ENCODE assay signal across 11 cellular contexts in genomic region chr4:147734496-147734895, GRCh38. TPM values are rescaled to one million over a fixed set of nuclear protein-coding genes. Genes with fewer than 3 reads are reported as not detected.
DNase-seq lines count a peak whose midpoint lies in the region; ATAC-seq and TF ChIP-seq lines count a peak whose summit lies in the region.
"Had no signal": no experiment of that assay in that cellular context is flagged by ENCODE, and none has a peak within 500 bp of the region (broad histone marks: within the 10 kb centered on the region; RNA-seq: fewer than 3 reads in every experiment).

No MANE protein-coding gene starts in this region.

- H3K79me1 ChIP-seq in mesenchymal stem cell (replicated peaks; ENCODE audit: low read length, poor library complexity, severe bottlenecking): no peaks in the 10 kb centered on the region

- TF ChIP-seq EP300 in SK-N-SH (IDR thresholded peaks at IDR 0.05; ENCODE audit: borderline replicate concordance in 1 of 2, low read depth in 1 of 2, low read length in 1 of 2): no peak
- TF ChIP-seq EP300 in transverse colon (IDR thresholded peaks at IDR 0.05; ENCODE audit: low read depth): no peak

- no peak for ATAC-seq in SK-N-SH treated with all-trans-retinoic acid at 6 μM for 48 hours

- CTCF ChIA-PET in SK-N-SH (lab: Yijun Ruan, JAX): interaction anchor here (0.9 to 5.0 kb wide), 5 partner anchors 26 to 132 kb away, joined by 3 to 67 read pairs (median 3); no protein-coding TSS in a partner anchor
- CTCF ChIA-PET in A673 (lab: Charles Lee): no interaction called here

- H3K9me2 ChIP-seq in SK-N-SH: no peaks in the 10 kb centered on the region

- H3K9me3 Mint-ChIP-seq in activated T-helper 2 cell treated with anti-CD3 and anti-CD28 coated beads, Interferon-gamma antibody, Interleukin-2, Interleukin-4, amounts not matched to agents 10 μg/mL and 5 μg/mL and 100 μg/mL, durations not matched to agents 14 hours and 24 hours and 36 hours: no peaks in the 10 kb centered on the region
- H3K9me3 Mint-ChIP-seq: memory B cell had no signal

- peaks cover 29 to 31% of the 10 kb centered on the region in 2 experiments; a peak in 3 of 4 replicates for H3K4me1 ChIP-seq in SK-N-SH (ENCODE audit: control insufficient read depth in 1 of 2, insufficient read depth in 2 of 2, low read depth in 1 of 2, low read length in 1 of 2)
- peaks cover 14% of the 10 kb centered on the region for H3K4me1 ChIP-seq in mesenchymal stem cell (ENCODE audit: control insufficient read depth, insufficient read depth, low read depth, low read length)
- H3K4me1 ChIP-seq in transverse colon: peaks cover 5 to 49% (median 6%) of the 10 kb centered on the region in 4 donors
- H3K4me1 ChIP-seq in A673 (ENCODE audit: insufficient read depth, low read length, poor library complexity, severe bottlenecking): peaks cover 23% of the 10 kb centered on the region

- peaks cover 51% of the 10 kb centered on the region for H3K4me1 Mint-ChIP-seq in activated T-helper 2 cell treated with anti-CD3 and anti-CD28 coated beads, Interferon-gamma antibody, Interleukin-2, Interleukin-4, amounts not matched to agents 10 μg/mL and 5 μg/mL and 100 μg/mL, durations not matched to agents 14 hours and 24 hours and 36 hours (ENCODE audit: low read depth)

- no peak overlapping the region for H2BK12ac ChIP-seq in mesenchymal stem cell (ENCODE audit: low read length in 2 of 2)

- H2BK120ac ChIP-seq in mesenchymal stem cell (ENCODE audit: low read depth, low read length): no peak overlapping the region

- peak overlapping the region; percentile 96 for H3K4me3 Mint-ChIP-seq in activated T-helper 2 cell treated with anti-CD3 and anti-CD28 coated beads, Interferon-gamma antibody, Interleukin-2, Interleukin-4, amounts not matched to agents 10 μg/mL and 5 μg/mL and 100 μg/mL, durations not matched to agents 14 hours and 24 hours and 36 hours (ENCODE audit: low read depth)
- H3K4me3 Mint-ChIP-seq: memory B cell had no signal

- no peak for TF ChIP-seq RAD21 in SK-N-SH (IDR thresholded peaks at IDR 0.05; ENCODE audit: low read length)

- WGBS in SK-N-SH (ENCODE audit: low lambda C conversion rate): 93% methylated on average over 3 of the region's 3 CpGs
- WGBS in mesenchymal stem cell: 85% methylated on average over 2 of the region's 3 CpGs
- 48 to 63% methylated on average over 2 to 3 of the region's 3 CpGs for WGBS in transverse colon (ENCODE audit: low coverage in 1 of 2), 2 donors

- TF ChIP-seq POLR2A in transverse colon (IDR thresholded peaks at IDR 0.05): no peak

- no peak overlapping the region; a peak in 2 of 4 replicates for H3K27ac ChIP-seq in SK-N-SH (ENCODE audit: low read depth in 2 of 2, low read length in 1 of 2)
- H3K27ac ChIP-seq in mesenchymal stem cell (ENCODE audit: low read length, poor library complexity, severe bottlenecking): no peak overlapping the region
- peak overlapping the region; percentile 85 to 94 (median 92) for H3K27ac ChIP-seq in transverse colon
- H3K27ac ChIP-seq in A673 (ENCODE audit: low read depth, low read length, poor library complexity, severe bottlenecking): no peak overlapping the region

- peaks cover 2% of the 10 kb centered on the region for H3K27me3 Mint-ChIP-seq in activated T-helper 2 cell treated with anti-CD3 and anti-CD28 coated beads, Interferon-gamma antibody, Interleukin-2, Interleukin-4, amounts not matched to agents 10 μg/mL and 5 μg/mL and 100 μg/mL, durations not matched to agents 14 hours and 24 hours and 36 hours (ENCODE audit: low read depth)

- intact Hi-C loops in activated T-helper 2 cell treated with anti-CD3 and anti-CD28 coated beads, Interferon-gamma antibody, Interleukin-2, Interleukin-4, amounts not matched to agents 10 μg/mL and 5 μg/mL and 100 μg/mL, durations not matched to agents 14 hours and 24 hours and 36 hours (cut with micrococcal nuclease): loop anchor here (2.0 to 5.0 kb wide), 2 partner anchors 50 to 113 kb away; partner anchors contain the start of gene PRMT9
- intact Hi-C loops in transverse colon (cut with DNase I; ENCODE audit: low total_unique reads): loop anchor here (10.0 kb wide), 1 partner anchor 130 kb away; no protein-coding TSS in a partner anchor
- intact Hi-C loops in A673 (cut with micrococcal nuclease; ENCODE audit: unreplicated experiment): no loop called here

- in situ Hi-C loops in transverse colon (cut with MboI; ENCODE audit: low pct_ligation_motif_present in 1 of 4, low pct_unique_long_range_greater_than_20kb in 1 of 4, low sequenced_read_pairs in 3 of 4): no loop called here

- H3K4me3 ChIP-seq in SK-N-SH (ENCODE audit: low read depth in 2 of 2, low read length in 1 of 2) (peak overlapping the region; percentile 92 to 94), mesenchymal stem cell (ENCODE audit: insufficient read depth in 1 of 2, low read depth in 1 of 2, low read length in 2 of 2) (peak overlapping the region in 1 of 2 experiments; percentile 99), transverse colon (peak overlapping the region; percentile 13 to 81 (median 62)), A673 (ENCODE audit: low read depth, low read length, poor library complexity, severe bottlenecking) (no peak overlapping the region)

- TF ChIP-seq CTCF in SK-N-SH (IDR thresholded peaks at IDR 0.05): no peak
- TF ChIP-seq CTCF in transverse colon (IDR thresholded peaks at IDR 0.05): no peak
- no peak for TF ChIP-seq CTCF in A673 (conservative IDR thresholded peaks at IDR 0.05; ENCODE audit: low read depth, low read length)

- H2AK5ac ChIP-seq in mesenchymal stem cell (ENCODE audit: low read length, severe bottlenecking): peak overlapping the region; percentile 19

- H3K4me2 ChIP-seq in SK-N-SH (peak overlapping the region; percentile 99), mesenchymal stem cell (ENCODE audit: low read length, poor library complexity, severe bottlenecking) (no peak overlapping the region)

- POLR2A ChIA-PET in SK-N-SH (lab: Yijun Ruan, JAX): no interaction called here
- POLR2A ChIA-PET in A673 (lab: Charles Lee; ENCODE audit: low non-redundant PET): no interaction called here

- H3K4ac ChIP-seq in mesenchymal stem cell (ENCODE audit: low read depth in 1 of 2, low read length in 2 of 2): no peak overlapping the region

- no peaks in the 10 kb centered on the region; the same call in 1 of the 2 replicates for H4K20me1 ChIP-seq in SK-N-SH (ENCODE audit: insufficient read depth)

- peaks cover 2% of the 10 kb centered on the region for H3K36me3 Mint-ChIP-seq in activated T-helper 2 cell treated with anti-CD3 and anti-CD28 coated beads, Interferon-gamma antibody, Interleukin-2, Interleukin-4, amounts not matched to agents 10 μg/mL and 5 μg/mL and 100 μg/mL, durations not matched to agents 14 hours and 24 hours and 36 hours (ENCODE audit: low read depth)
- H3K36me3 Mint-ChIP-seq: memory B cell had no signal

- no peak overlapping the region for H3K9ac ChIP-seq in SK-N-SH
- peak overlapping the region; percentile 96 for H3K9ac ChIP-seq in mesenchymal stem cell (ENCODE audit: low read length)

- H2AFZ ChIP-seq in SK-N-SH (ENCODE audit: low read depth): no peak overlapping the region
- no peak overlapping the region for H2AFZ ChIP-seq in mesenchymal stem cell (ENCODE audit: low read depth, low read length)

- H4K91ac ChIP-seq in mesenchymal stem cell (ENCODE audit: low read length): no peak overlapping the region

- no peak overlapping the region for H2BK5ac ChIP-seq in mesenchymal stem cell (ENCODE audit: low read depth, low read length, poor library complexity, severe bottlenecking)

- H4K8ac ChIP-seq in mesenchymal stem cell (ENCODE audit: low read length): no peak overlapping the region

- H3K23ac ChIP-seq in mesenchymal stem cell (ENCODE audit: low read length in 2 of 2): no peak overlapping the region

- no TSS peak for BruUV-seq in A673 (replicated peaks; lab: Mats Ljungman, UMichigan)

- H2BK15ac ChIP-seq in mesenchymal stem cell (ENCODE audit: low read depth, poor library complexity, severe bottlenecking): no peak overlapping the region

- H3K36me3 ChIP-seq in SK-N-SH (replicated peaks in 1 of 2; ENCODE audit: control insufficient read depth in 1 of 2, insufficient read depth in 2 of 2, low read length in 1 of 2): no peaks in the 10 kb centered on the region
- no peaks in the 10 kb centered on the region for H3K36me3 ChIP-seq in mesenchymal stem cell (ENCODE audit: control insufficient read depth in 1 of 2, insufficient read depth in 2 of 2, low read depth in 1 of 2, low read length in 2 of 2)
- no peaks in the 10 kb centered on the region for H3K36me3 ChIP-seq in transverse colon
- no peaks in the 10 kb centered on the region for H3K36me3 ChIP-seq in A673 (ENCODE audit: insufficient read depth, low read length, poor library complexity, severe bottlenecking)

- peaks cover 37% of the 10 kb centered on the region for H3F3A ChIP-seq in SK-N-SH (replicated peaks; ENCODE audit: insufficient read depth)

- H3K79me2 ChIP-seq in SK-N-SH (ENCODE audit: insufficient read depth): peaks cover 74% of the 10 kb centered on the region

- H3K9me3 ChIP-seq in SK-N-SH (no peaks in the 10 kb centered on the region), mesenchymal stem cell (ENCODE audit: control insufficient read depth, low read length) (no peaks in the 10 kb centered on the region), transverse colon (no peaks in the 10 kb centered on the region), A673 (ENCODE audit: low read depth, low read length, poor library complexity, severe bottlenecking) (no peaks in the 10 kb centered on the region)

- H3K14ac ChIP-seq in mesenchymal stem cell (ENCODE audit: low read length in 2 of 2): no peak overlapping the region

- no peak overlapping the region for H3K27ac Mint-ChIP-seq in activated T-helper 2 cell treated with anti-CD3 and anti-CD28 coated beads, Interferon-gamma antibody, Interleukin-2, Interleukin-4, amounts not matched to agents 10 μg/mL and 5 μg/mL and 100 μg/mL, durations not matched to agents 14 hours and 24 hours and 36 hours
- H3K27ac Mint-ChIP-seq: memory B cell had no signal

- DNase-seq in SK-N-SH (no peak), mesenchymal stem cell (no peak), transverse colon (no peak), HK-2 (ENCODE audit: unreplicated experiment) (no peak), NCI-H2227 (lab: John Stamatoyannopoulos, UW; ENCODE audit: unreplicated experiment) (no peak), A673 (ENCODE audit: low spot score) (no peak)
- no peak for DNase-seq in activated T-helper 2 cell treated with anti-CD3 and anti-CD28 coated beads, Interferon-gamma antibody, Interleukin-2, Interleukin-4, amounts not matched to agents 10 μg/mL and 5 μg/mL and 100 μg/mL, durations not matched to agents 14 hours and 24 hours and 36 hours (ENCODE audit: low spot score)
- DNase-seq: GDM1; stimulated activated CD4-positive, alpha-beta T cell treated with anti-CD3 and anti-CD28 coated beads, Interleukin-15, amount 100 ng/mL, for 24 hours had no signal

- H3K18ac ChIP-seq in mesenchymal stem cell (ENCODE audit: low read depth in 1 of 2, low read length in 2 of 2): no peak overlapping the region

- no peaks in the 10 kb centered on the region for H3K27me3 ChIP-seq in SK-N-SH (ENCODE audit: insufficient read depth)
- H3K27me3 ChIP-seq in mesenchymal stem cell (ENCODE audit: control insufficient read depth in 1 of 2, insufficient read depth in 1 of 2, low read length in 2 of 2): no peaks in the 10 kb centered on the region
- H3K27me3 ChIP-seq in transverse colon: peaks cover 40% of the 10 kb centered on the region
- H3K27me3 ChIP-seq in A673 (replicated peaks; ENCODE audit: insufficient read depth, low read depth, low read length, poor library complexity): no peaks in the 10 kb centered on the region

RNA-seq across cellular contexts. Expression of gene ARHGAP10, which starts 2.6 kb away (rescaled TPM):
- 12.0 and 15.1 TPM in 2 replicates for polyA plus RNA-seq in SK-N-SH (2012; rRNA removed)
- polyA plus RNA-seq in SK-N-SH (2012; cell fraction: cytosol; rRNA removed): 12.9 and 13.8 TPM in 2 replicates
- polyA plus RNA-seq in SK-N-SH (2012; cell fraction: nucleus; rRNA removed): 20.6 and 21.3 TPM in 2 replicates
- total RNA-seq in activated T-helper 2 cell treated with anti-CD3 and anti-CD28 coated beads, Interferon-gamma antibody, Interleukin-2, Interleukin-4, amounts not matched to agents 10 μg/mL and 5 μg/mL and 100 μg/mL, durations not matched to agents 14 hours and 24 hours and 36 hours: 18.5 TPM in 2 replicates
- polyA plus RNA-seq in mesenchymal stem cell (2013, experiment 1 of 2): 24.9 TPM
- 24.0 TPM for polyA plus RNA-seq in mesenchymal stem cell (2013, experiment 2 of 2)
- 10 to 100 TPM; 14.7 to 27.3 (median 22.9) TPM for total RNA-seq in transverse colon
- total RNA-seq in A673 (2021): 4.3 and 4.8 TPM in 2 replicates

RNA-seq across cellular contexts. Expression of gene PRMT9, which starts 50.5 kb away (rescaled TPM):
- polyA plus RNA-seq in SK-N-SH (2012; rRNA removed): 3.9 and 5.1 TPM in 2 replicates
- polyA plus RNA-seq in SK-N-SH (2012; cell fraction: cytosol; rRNA removed): 4.9 and 5.1 TPM in 2 replicates
- 6.1 and 13.5 TPM in 2 replicates for polyA plus RNA-seq in SK-N-SH (2012; cell fraction: nucleus; rRNA removed)
- total RNA-seq in activated T-helper 2 cell treated with anti-CD3 and anti-CD28 coated beads, Interferon-gamma antibody, Interleukin-2, Interleukin-4, amounts not matched to agents 10 μg/mL and 5 μg/mL and 100 μg/mL, durations not matched to agents 14 hours and 24 hours and 36 hours: 8.4 and 8.9 TPM in 2 replicates
- polyA plus RNA-seq in mesenchymal stem cell (2013, experiment 1 of 2): 4.2 TPM
- polyA plus RNA-seq in mesenchymal stem cell (2013, experiment 2 of 2): 3.8 TPM
- total RNA-seq in transverse colon (10 to 100 TPM in 1 of 4 donors, 1 to 10 TPM in 2, under 1 TPM in 1; 0.60 to 17.1 (median 4.8) TPM), A673 (2021) (11.2 and 13.1 TPM in 2 replicates)

Comparison
In these comparisons a context has a peak if more than half of its experiments do, and no peak if none do; other contexts are left out.
1. H3K27ac ChIP-seq: peak in transverse colon (4 of 4); none in SK-N-SH (0 of 2), mesenchymal stem cell (single experiment) and A673 (single experiment).